In the genomic region with DNA sequence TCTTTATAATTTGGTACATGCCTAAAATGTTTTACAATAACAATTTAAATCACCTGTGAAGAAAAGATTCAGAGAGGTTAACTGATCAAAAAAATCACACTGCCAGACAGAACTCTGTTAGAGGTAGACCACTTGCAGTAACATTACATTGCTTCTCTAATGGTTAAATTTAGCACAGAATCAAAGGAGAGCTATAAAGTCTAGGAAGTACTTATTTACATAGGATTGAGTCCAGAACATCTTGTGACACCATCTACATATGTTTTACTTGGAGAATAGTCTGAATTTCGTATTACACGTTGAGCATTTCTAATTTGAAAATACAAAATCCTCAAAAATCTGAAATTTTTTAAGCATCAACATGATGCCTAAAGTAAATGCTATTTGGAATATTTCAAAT, we compare ENCODE assay signal across 1 cellular context.
TF ChIP-seq lines count a peak whose summit lies in the region.

No MANE protein-coding gene starts in this region.

TF ChIP-seq in IMR-90, 13 proteins besides CTCF, POLR2A, EP300 and RAD21:
- TF ChIP-seq RFX5 (IDR thresholded peaks at IDR 0.05; ENCODE audit: low read depth, low read length), result no peak
- TF ChIP-seq RCOR1 (IDR thresholded peaks at IDR 0.05; ENCODE audit: insufficient replicate concordance, low read length), result no peak
- no peak for TF ChIP-seq MXI1 (IDR thresholded peaks at IDR 0.05; ENCODE audit: borderline replicate concordance, low read depth, low read length)
- no peak for TF ChIP-seq NFE2L2 (IDR thresholded peaks at IDR 0.05; ENCODE audit: low read depth, low read length)
- no peak for TF ChIP-seq CHD1 (IDR thresholded peaks at IDR 0.05; ENCODE audit: low read depth, low read length)
